20 cellular contexts compared by ENCODE assay signal in genomic region chr9:79953908-79954307, GRCh38.
DNase-seq lines count a peak whose midpoint lies in the region; ATAC-seq, FAIRE-seq and TF ChIP-seq lines count a peak whose summit lies in the region.
"Had no signal": no experiment of that assay in that cellular context is flagged by ENCODE, and none has a peak within 500 bp of the region (broad histone marks: within the 10 kb centered on the region; RNA-seq: fewer than 3 reads in every experiment).

No MANE protein-coding gene starts in this region.

- peaks cover 26% of the 10 kb centered on the region for H3K9me3 Mint-ChIP-seq in WTC11
- H3K9me3 Mint-ChIP-seq in glutamatergic neuron (ENCODE audit: unreplicated experiment), result no peaks in the 10 kb centered on the region
- H3K9me3 Mint-ChIP-seq: HFFc6 had no signal

- FAIRE-seq in A204.1 (lab: Jason Lieb, UNC), result peak; percentile 89
- peak; percentile 96 for FAIRE-seq in frontal cortex (lab: Jason Lieb, UNC)
- FAIRE-seq in small intestine (lab: Jason Lieb, UNC), result peak; percentile 84
- FAIRE-seq: HTR-8/SVneo had no signal

- ATAC-seq in WTC11, result no peak
- ATAC-seq in GM21447 (IDR thresholded peaks at IDR 0.05; ENCODE audit: unreplicated experiment), result no peak
- ATAC-seq: HCT116 had no signal

- H3K27ac Mint-ChIP-seq in WTC11, result no peak overlapping the region
- H3K27ac Mint-ChIP-seq in glutamatergic neuron (ENCODE audit: unreplicated experiment), result no peak overlapping the region
- H3K27ac Mint-ChIP-seq: CD14-positive monocyte; CD4-positive, alpha-beta memory T cell; HFFc6 had no signal

- no peaks in the 10 kb centered on the region for H3K36me3 ChIP-seq in small intestine (ENCODE audit: control insufficient read depth in 2 of 2, insufficient read depth in 2 of 2, low read length in 2 of 2)
- H3K36me3 ChIP-seq in ovary, result no peaks in the 10 kb centered on the region
- H3K36me3 ChIP-seq: BLaER1 had no signal

- H3K4me3 Mint-ChIP-seq in WTC11, result no peak overlapping the region
- H3K4me3 Mint-ChIP-seq in glutamatergic neuron (ENCODE audit: unreplicated experiment), result no peak overlapping the region
- H3K4me3 Mint-ChIP-seq: CD14-positive monocyte; CD4-positive, alpha-beta memory T cell; HFFc6 had no signal

- H3K27me3 ChIP-seq in small intestine (ENCODE audit: control insufficient read depth in 2 of 2, insufficient read depth in 2 of 2, low read length in 2 of 2) (no peaks in the 10 kb centered on the region), ovary (no peaks in the 10 kb centered on the region)
- H3K27me3 ChIP-seq: BLaER1 had no signal

- TF ChIP-seq CTCF in WTC11 (IDR thresholded peaks at IDR 0.05) (no peak), ovary (IDR thresholded peaks at IDR 0.05) (no peak), glutamatergic neuron (IDR thresholded peaks at IDR 0.05; ENCODE audit: partially characterized antibody, unreplicated experiment) (no peak)

- CTCF ChIA-PET in WTC11 (lab: Charles Lee), result no interaction called here

- H3K27me3 Mint-ChIP-seq in WTC11 (ENCODE audit: low read depth) (peaks cover 5% of the 10 kb centered on the region; the same call in 1 of the 2 replicates), glutamatergic neuron (ENCODE audit: unreplicated experiment) (peaks cover 6% of the 10 kb centered on the region)

- POLR2A ChIA-PET in WTC11 (lab: Charles Lee), result interaction anchor here (0.6 kb wide), 1 partner anchor 9 kb away, joined by 3 read pairs; no protein-coding TSS in a partner anchor

- H3K4me3 ChIP-seq in small intestine (ENCODE audit: low read depth in 1 of 2, low read length in 2 of 2), result no peak overlapping the region
- no peak overlapping the region for H3K4me3 ChIP-seq in ovary
- H3K4me3 ChIP-seq: BLaER1 had no signal

- TF ChIP-seq EP300 in ovary (IDR thresholded peaks at IDR 0.05), result no peak

- H3K4me1 Mint-ChIP-seq in WTC11 (no peaks in the 10 kb centered on the region), glutamatergic neuron (ENCODE audit: low read depth, unreplicated experiment) (no peaks in the 10 kb centered on the region)
- H3K4me1 Mint-ChIP-seq: CD14-positive monocyte; CD4-positive, alpha-beta memory T cell had no signal

- no peaks in the 10 kb centered on the region for H3K4me1 ChIP-seq in small intestine (ENCODE audit: control insufficient read depth in 2 of 2, insufficient read depth in 1 of 2, low read depth in 1 of 2, low read length in 1 of 2)
- no peaks in the 10 kb centered on the region for H3K4me1 ChIP-seq in ovary (ENCODE audit: insufficient read depth)
- H3K4me1 ChIP-seq: BLaER1 had no signal

- peaks cover 9% of the 10 kb centered on the region for H3K36me3 Mint-ChIP-seq in WTC11
- H3K36me3 Mint-ChIP-seq in glutamatergic neuron (ENCODE audit: unreplicated experiment), result peaks cover 12% of the 10 kb centered on the region
- H3K36me3 Mint-ChIP-seq: CD14-positive monocyte; CD4-positive, alpha-beta memory T cell had no signal

- no peak for DNase-seq in WTC11 (ENCODE audit: low spot score)
- no peak for DNase-seq in frontal cortex (ENCODE audit: low spot score in 2 of 2)
- no peak for DNase-seq in small intestine
- no peak for DNase-seq in ovary
- DNase-seq in glutamatergic neuron, result no peak
- DNase-seq: CD4-positive, alpha-beta memory T cell; DMS153; DMS79; GF-D8; GOT3; H7; HFFc6; IMR-90 had no signal

- H3K9me3 ChIP-seq in small intestine (ENCODE audit: control insufficient read depth, low read depth) (no peaks in the 10 kb centered on the region), ovary (no peaks in the 10 kb centered on the region)

- intact Hi-C loops in ovary (cut with DNase I), result no loop called here

- H3K27ac ChIP-seq in small intestine (ENCODE audit: low read depth in 1 of 2, low read length in 1 of 2) (no peak overlapping the region), ovary (no peak overlapping the region)
- H3K27ac ChIP-seq: 22Rv1, BLaER1 had no signal

- TF ChIP-seq POLR2A in ovary (IDR thresholded peaks at IDR 0.05), result no peak

TF ChIP-seq in WTC11, 78 proteins besides CTCF, POLR2A, EP300 and RAD21:
- TF ChIP-seq FOXP4 (CRISPR knock-in tag; IDR thresholded peaks at IDR 0.05), result no peak
- TF ChIP-seq E2F4 (CRISPR knock-in tag; IDR thresholded peaks at IDR 0.05; ENCODE audit: borderline replicate concordance, low read depth), result no peak
- TF ChIP-seq HMGA2 (CRISPR knock-in tag; IDR thresholded peaks at IDR 0.05), result peak; percentile 92
